ENCODE assay signal across 19 cellular contexts in genomic region chr14:91328313-91329050, GRCh38.
DNase-seq lines count a peak whose midpoint lies in the region; ATAC-seq and TF ChIP-seq lines count a peak whose summit lies in the region.
"Had no signal": no experiment of that assay in that cellular context is flagged by ENCODE, and none has a peak within 500 bp of the region (broad histone marks: within the 10 kb centered on the region; RNA-seq: fewer than 3 reads in every experiment).

No MANE protein-coding gene starts in this region.

- CTCF ChIA-PET in activated B cell treated with CpG ODN at 0.5 μM for 24 hours (lab: Charles Lee) = no interaction called here

- ATAC-seq in activated B cell treated with CpG ODN at 0.5 μM for 24 hours (ENCODE audit: low read depth) (no peak), sciatic nerve (no peak)
- ATAC-seq in stimulated activated naive B cell treated with anti-CD40 and anti-IgM and Interleukin-4, amounts not matched to agents 10 μg/mL and 1 μg/mL and 100 μg/mL, for 72 hours (replicated peaks) = no peak
- ATAC-seq: HCT116, right cardiac atrium had no signal

- POLR2A ChIA-PET in activated B cell treated with CpG ODN at 0.5 μM for 24 hours (lab: Charles Lee) = interaction anchor here (0.8 to 1.5 kb wide), 3 partner anchors 8 to 22 kb away, joined by 4 to 5 read pairs (median 4); no protein-coding TSS in a partner anchor

- no peaks in the 10 kb centered on the region for H3K27me3 Mint-ChIP-seq in activated naive CD4-positive, alpha-beta T cell treated with anti-CD3 and anti-CD28 coated beads, Interleukin-2, amount 50 U/mL, for 24 hours
- no peaks in the 10 kb centered on the region for H3K27me3 Mint-ChIP-seq in activated B cell treated with CpG ODN at 0.5 μM for 24 hours
- no peaks in the 10 kb centered on the region for H3K27me3 Mint-ChIP-seq in endodermal cell (ENCODE audit: insufficient read depth)
- H3K27me3 Mint-ChIP-seq in stimulated activated naive B cell treated with anti-CD40 and anti-IgM and Interleukin-4, amounts not matched to agents 10 μg/mL and 1 μg/mL and 100 μg/mL, for 72 hours = no peaks in the 10 kb centered on the region

- H3K4me3 Mint-ChIP-seq in activated naive CD4-positive, alpha-beta T cell treated with anti-CD3 and anti-CD28 coated beads, Interleukin-2, amount 50 U/mL, for 24 hours = no peak overlapping the region
- H3K4me3 Mint-ChIP-seq in activated B cell treated with CpG ODN at 0.5 μM for 24 hours = no peak overlapping the region
- no peak overlapping the region for H3K4me3 Mint-ChIP-seq in endodermal cell
- no peak overlapping the region for H3K4me3 Mint-ChIP-seq in stimulated activated naive B cell treated with anti-CD40 and anti-IgM and Interleukin-4, amounts not matched to agents 10 μg/mL and 1 μg/mL and 100 μg/mL, for 72 hours

- no peak overlapping the region for H3K4me3 ChIP-seq in endodermal cell (ENCODE audit: low read length)
- H3K4me3 ChIP-seq: adrenal gland had no signal

- no peaks in the 10 kb centered on the region for H3K9me3 Mint-ChIP-seq in activated naive CD4-positive, alpha-beta T cell treated with anti-CD3 and anti-CD28 coated beads, Interleukin-2, amount 50 U/mL, for 24 hours
- H3K9me3 Mint-ChIP-seq in activated B cell treated with CpG ODN at 0.5 μM for 24 hours = no peaks in the 10 kb centered on the region
- H3K9me3 Mint-ChIP-seq in endodermal cell = no peaks in the 10 kb centered on the region
- H3K9me3 Mint-ChIP-seq in stimulated activated naive B cell treated with anti-CD40 and anti-IgM and Interleukin-4, amounts not matched to agents 10 μg/mL and 1 μg/mL and 100 μg/mL, for 72 hours = no peaks in the 10 kb centered on the region

- peaks cover 22% of the 10 kb centered on the region for H3K36me3 ChIP-seq in endodermal cell (ENCODE audit: control insufficient read depth, insufficient read depth, low read length)
- H3K36me3 ChIP-seq: adrenal gland had no signal

- peak overlapping the region; percentile 92 for H3K27ac Mint-ChIP-seq in activated naive CD4-positive, alpha-beta T cell treated with anti-CD3 and anti-CD28 coated beads, Interleukin-2, amount 50 U/mL, for 24 hours
- H3K27ac Mint-ChIP-seq in activated B cell treated with CpG ODN at 0.5 μM for 24 hours = peak overlapping the region; percentile 27
- H3K27ac Mint-ChIP-seq in endodermal cell = peak overlapping the region; percentile 55
- H3K27ac Mint-ChIP-seq in stimulated activated naive B cell treated with anti-CD40 and anti-IgM and Interleukin-4, amounts not matched to agents 10 μg/mL and 1 μg/mL and 100 μg/mL, for 72 hours = peak overlapping the region; percentile 91

- intact Hi-C loops in activated B cell treated with CpG ODN at 0.5 μM for 24 hours (cut with micrococcal nuclease) (no loop called here), sciatic nerve (cut with DNase I) (no loop called here)

- no peak for DNase-seq in activated naive CD4-positive, alpha-beta T cell treated with Interleukin-2 at 50 U/mL for 16 hours
- DNase-seq in activated B cell treated with CpG ODN at 0.5 μM for 24 hours (no peak), endodermal cell (no peak), sciatic nerve (ENCODE audit: low spot score) (no peak), midbrain (lab: John Stamatoyannopoulos, UW) (no peak), NCI-H526 (lab: John Stamatoyannopoulos, UW) (no peak)
- DNase-seq in stimulated activated naive B cell treated with anti-CD40 and anti-IgM and Interleukin-4, amounts not matched to agents 10 μg/mL and 1 μg/mL and 100 μg/mL, for 72 hours = no peak
- DNase-seq: adrenal gland; central memory CD4-positive, alpha-beta T cell; COR-L47; KG1; kidney glomerular epithelial cell; NCI-H1105; NCI-H2171; NCI-H774; right cardiac atrium; stimulated activated CD4-positive, alpha-beta T cell treated with anti-CD3 and anti-CD28 coated beads, Interleukin-1b, Interleukin-23, amount 100 ng/mL, for 48 hours had no signal

- peaks cover 96% of the 10 kb centered on the region for H3K4me1 Mint-ChIP-seq in activated naive CD4-positive, alpha-beta T cell treated with anti-CD3 and anti-CD28 coated beads, Interleukin-2, amount 50 U/mL, for 24 hours
- H3K4me1 Mint-ChIP-seq in activated B cell treated with CpG ODN at 0.5 μM for 24 hours (peaks cover 69% of the 10 kb centered on the region), endodermal cell (peaks cover 7% of the 10 kb centered on the region)
- peaks cover 63 to 98% of the 10 kb centered on the region in 2 donors for H3K4me1 Mint-ChIP-seq in stimulated activated naive B cell treated with anti-CD40 and anti-IgM and Interleukin-4, amounts not matched to agents 10 μg/mL and 1 μg/mL and 100 μg/mL, for 72 hours

- 94 to 97% methylated on average over 23 to 27 of the region's 27 CpGs for WGBS in endodermal cell (ENCODE audit: insufficient coverage in 1 of 2, insufficient read length in 1 of 2), 2 experiments

- H3K9me3 ChIP-seq in endodermal cell (ENCODE audit: control insufficient read depth, low read length) = no peaks in the 10 kb centered on the region
- H3K9me3 ChIP-seq: adrenal gland had no signal

- H3K4me1 ChIP-seq in endodermal cell (ENCODE audit: control insufficient read depth, insufficient read depth, low read length) = no peaks in the 10 kb centered on the region

- no peak overlapping the region for H3K27ac ChIP-seq in endodermal cell (ENCODE audit: low read depth, low read length)
- H3K27ac ChIP-seq: adrenal gland had no signal

- H3K36me3 Mint-ChIP-seq in activated naive CD4-positive, alpha-beta T cell treated with anti-CD3 and anti-CD28 coated beads, Interleukin-2, amount 50 U/mL, for 24 hours = peaks cover 11% of the 10 kb centered on the region
- H3K36me3 Mint-ChIP-seq in activated B cell treated with CpG ODN at 0.5 μM for 24 hours (ENCODE audit: low read depth) (peaks cover 90% of the 10 kb centered on the region), endodermal cell (ENCODE audit: low read depth) (peaks cover 20% of the 10 kb centered on the region)
- peaks cover 53 to 74% of the 10 kb centered on the region in 2 donors for H3K36me3 Mint-ChIP-seq in stimulated activated naive B cell treated with anti-CD40 and anti-IgM and Interleukin-4, amounts not matched to agents 10 μg/mL and 1 μg/mL and 100 μg/mL, for 72 hours

- no peak for TF ChIP-seq CTCF in activated B cell treated with CpG ODN at 0.5 μM for 24 hours (IDR thresholded peaks at IDR 0.05)
- TF ChIP-seq CTCF in endodermal cell (conservative IDR thresholded peaks at IDR 0.05) = no peak

- no peaks in the 10 kb centered on the region for H3K27me3 ChIP-seq in endodermal cell (ENCODE audit: control insufficient read depth, insufficient read depth, low read length, poor library complexity, severe bottlenecking)
- H3K27me3 ChIP-seq: adrenal gland had no signal

- no peak overlapping the region for H3K9ac ChIP-seq in endodermal cell (ENCODE audit: extremely low read depth, low read length, poor library complexity, severe bottlenecking)

Comparison
In these comparisons a context has a peak if more than half of its experiments do, and no peak if none do; other contexts are left out.
1. H3K27ac Mint-ChIP-seq: peak in every context shown above with its lines; median percentile 92 in activated naive CD4-positive, alpha-beta T cell treated with anti-CD3 and anti-CD28 coated beads, Interleukin-2, amount 50 U/mL, for 24 hours; 91 in stimulated activated naive B cell treated with anti-CD40 and anti-IgM and Interleukin-4, amounts not matched to agents 10 μg/mL and 1 μg/mL and 100 μg/mL, for 72 hours; 55 in endodermal cell; 27 in activated B cell treated with CpG ODN at 0.5 μM for 24 hours.